26 cellular contexts compared by ENCODE assay signal in the genomic region with DNA sequence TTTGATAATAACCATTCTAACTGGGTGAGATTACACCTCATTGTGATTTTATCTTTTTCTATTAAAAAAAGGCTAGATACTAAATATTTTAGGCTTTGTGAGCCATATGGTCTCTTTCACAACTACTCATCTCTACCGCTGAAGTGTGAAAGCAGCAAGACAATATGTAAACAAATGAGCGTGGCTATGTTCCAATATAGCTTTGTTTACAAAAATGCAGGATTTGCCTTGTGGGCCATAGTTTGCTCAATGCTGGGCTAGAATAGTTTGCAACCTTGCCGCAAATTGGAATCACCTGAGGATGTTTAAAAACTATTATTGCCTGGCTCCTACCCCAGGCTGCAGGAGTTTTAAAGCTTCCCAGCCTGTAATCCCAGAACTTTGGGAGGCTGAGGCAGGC. TPM values are rescaled to one million over a fixed set of nuclear protein-coding genes. Genes with fewer than 3 reads are reported as not detected.
"Had no signal": no experiment of that assay in that cellular context is flagged by ENCODE, and none has a peak within 500 bp of the region (broad histone marks: within the 10 kb centered on the region; RNA-seq: fewer than 3 reads in every experiment).

No MANE protein-coding gene starts in this region.

- H3K4me1 Mint-ChIP-seq: activated CD4-positive, alpha-beta T cell treated with anti-CD3 and anti-CD28 coated beads, Interleukin-2, amount 10 ng/mL, durations not matched to agents 7 days and 5 days; central memory CD8-positive, alpha-beta T cell had no signal

- DNase-seq: activated CD4-positive, alpha-beta T cell treated with anti-CD3 and anti-CD28 coated beads, Interleukin-2, amount 10 ng/mL, durations not matched to agents 7 days and 5 days; activated CD4-positive, CD25-positive, alpha-beta regulatory T cell treated with anti-CD3 and anti-CD28 coated beads, Interleukin-2, amount 50 U/mL, for 72 hours; activated CD8-positive, alpha-beta T cell treated with anti-CD3 and anti-CD28 coated beads, Interleukin-2, amount 10 ng/mL, durations not matched to agents 7 days and 5 days; activated naive CD4-positive, alpha-beta T cell; adrenal gland; cortex of kidney; endodermal cell; foreskin keratinocyte; left lung; mammary epithelial cell; midbrain; stimulated activated CD4-positive, alpha-beta T cell treated with anti-CD3 and anti-CD28 coated beads, Interleukin-4, amount 100 ng/mL, for 4 hours; substantia nigra; T-cell; thyroid gland; WERI-Rb-1 had no signal

- H3K4me1 ChIP-seq: adrenal gland, breast epithelium, foreskin keratinocyte, left lung, prostate gland, thyroid gland had no signal

- H3K36me3 ChIP-seq: adrenal gland, breast epithelium, left lung, prostate gland, thyroid gland, WERI-Rb-1 had no signal

- H3K27ac Mint-ChIP-seq: activated CD4-positive, alpha-beta T cell treated with anti-CD3 and anti-CD28 coated beads, Interleukin-2, amount 10 ng/mL, durations not matched to agents 7 days and 5 days; activated CD8-positive, alpha-beta T cell treated with anti-CD3 and anti-CD28 coated beads, Interleukin-2, amount 10 ng/mL, durations not matched to agents 7 days and 5 days; activated naive CD8-positive, alpha-beta T cell; endodermal cell; natural killer cell treated with Interleukin-12 subunit alpha and Interleukin-12 subunit beta and Interleukin-15 and Interleukin-18, amount 100 ng/mL, for 72 hours; stimulated activated naive CD8-positive, alpha-beta T cell treated with anti-CD3 and anti-CD28 coated beads, Interleukin-15, Interleukin-2, amounts not matched to agents 100 ng/mL and 50 ng/mL, for 24 hours; T-cell; T-helper 2 cell treated with Interferon-gamma antibody and Interleukin-4, amounts not matched to agents 5 μg/mL and 100 μg/mL, for 36 hours had no signal

- ATAC-seq: activated CD8-positive, alpha-beta T cell treated with anti-CD3 and anti-CD28 coated beads, Interleukin-2, amount 10 ng/mL, durations not matched to agents 7 days and 5 days; foreskin keratinocyte; left lung; natural killer cell treated with Interleukin-12 subunit alpha and Interleukin-12 subunit beta and Interleukin-15 and Interleukin-18, amount 100 ng/mL, for 72 hours; T-cell had no signal

- H3K4me3 Mint-ChIP-seq: activated CD4-positive, alpha-beta T cell treated with anti-CD3 and anti-CD28 coated beads, Interleukin-2, amount 10 ng/mL, durations not matched to agents 7 days and 5 days; activated CD8-positive, alpha-beta T cell treated with anti-CD3 and anti-CD28 coated beads, Interleukin-2, amount 10 ng/mL, durations not matched to agents 7 days and 5 days; activated naive CD8-positive, alpha-beta T cell; central memory CD8-positive, alpha-beta T cell; endodermal cell; natural killer cell treated with Interleukin-12 subunit alpha and Interleukin-12 subunit beta and Interleukin-15 and Interleukin-18, amount 100 ng/mL, for 72 hours; stimulated activated naive CD8-positive, alpha-beta T cell treated with anti-CD3 and anti-CD28 coated beads, Interleukin-15, Interleukin-2, amounts not matched to agents 100 ng/mL and 50 ng/mL, for 24 hours; T-cell; T-helper 2 cell treated with Interferon-gamma antibody and Interleukin-4, amounts not matched to agents 5 μg/mL and 100 μg/mL, for 36 hours had no signal

- H3K9me3 Mint-ChIP-seq: central memory CD8-positive, alpha-beta T cell; natural killer cell treated with Interleukin-12 subunit alpha and Interleukin-12 subunit beta and Interleukin-15 and Interleukin-18, amount 100 ng/mL, for 72 hours had no signal

- H3K9me3 ChIP-seq: adrenal gland, breast epithelium, prostate gland, thyroid gland had no signal

- H3K27ac ChIP-seq: adrenal gland, breast epithelium, epithelial cell of prostate, foreskin keratinocyte, left lung, prostate gland, thyroid gland, WERI-Rb-1 had no signal

- H3K27me3 ChIP-seq: adrenal gland, breast epithelium, foreskin keratinocyte, left lung, thyroid gland had no signal

- H3K4me3 ChIP-seq: adrenal gland, breast epithelium, left lung, prostate gland, thyroid gland had no signal

- FAIRE-seq: astrocyte had no signal

RNA-seq across cellular contexts. Expression of gene GPR150, which starts 10.2 kb away (rescaled TPM):
- total RNA-seq: foreskin keratinocyte, urinary bladder had no signal
